In genomic region chr10:28555358-28555757, GRCh38 we compare ENCODE assay signal across 26 cellular contexts. TPM values are rescaled to one million over a fixed set of nuclear protein-coding genes. Genes with fewer than 3 reads are reported as not detected.
DNase-seq lines count a peak whose midpoint lies in the region; ATAC-seq and TF ChIP-seq lines count a peak whose summit lies in the region.
"Had no signal": no experiment of that assay in that cellular context is flagged by ENCODE, and none has a peak within 500 bp of the region (broad histone marks: within the 10 kb centered on the region; RNA-seq: fewer than 3 reads in every experiment).

No MANE protein-coding gene starts in this region.

- no peak for ATAC-seq in stimulated activated naive B cell treated with anti-CD40 and anti-IgM and Interleukin-4, amounts not matched to agents 10 μg/mL and 1 μg/mL and 100 μg/mL, for 72 hours (replicated peaks)
- ATAC-seq in GM21825 (IDR thresholded peaks at IDR 0.05; ENCODE audit: unreplicated experiment) = no peak
- ATAC-seq: left lobe of liver; naive thymus-derived CD4-positive, alpha-beta T cell; right cardiac atrium; stimulated activated naive CD8-positive, alpha-beta T cell treated with anti-CD3 and anti-CD28 coated beads, Interleukin-15, Interleukin-2, amounts not matched to agents 100 U/mL and 50 U/mL, for 24 hours had no signal

- H3K4me3 Mint-ChIP-seq in activated CD4-positive, alpha-beta memory T cell treated with anti-CD3 and anti-CD28 coated beads for 36 hours = no peak overlapping the region
- no peak overlapping the region for H3K4me3 Mint-ChIP-seq in activated CD4-positive, alpha-beta memory T cell treated with anti-CD3 and anti-CD28 coated beads, Interleukin-2, amount 10 ng/mL, durations not matched to agents 7 days and 5 days
- H3K4me3 Mint-ChIP-seq in IgD-negative memory B cell = no peak overlapping the region
- no peak overlapping the region for H3K4me3 Mint-ChIP-seq in endodermal cell
- no peak overlapping the region for H3K4me3 Mint-ChIP-seq in stimulated activated naive B cell treated with anti-CD40 and anti-IgM and Interleukin-4, amounts not matched to agents 10 μg/mL and 1 μg/mL and 100 μg/mL, for 72 hours
- H3K4me3 Mint-ChIP-seq: activated naive CD4-positive, alpha-beta T cell treated with anti-CD3 and anti-CD28 coated beads, Interleukin-2, amount 10 ng/mL, durations not matched to agents 7 days and 5 days had no signal

- 97% methylated on average over 2 of the region's 2 CpGs; no CpG with 5 or more reads in 1 of the 2 experiments for WGBS in endodermal cell (ENCODE audit: insufficient coverage in 1 of 2, insufficient read length in 1 of 2), 2 experiments

- no peaks in the 10 kb centered on the region for H3K27me3 ChIP-seq in endodermal cell (ENCODE audit: control insufficient read depth, insufficient read depth, low read length, poor library complexity, severe bottlenecking)
- H3K27me3 ChIP-seq: pancreas had no signal

- H3K4me1 Mint-ChIP-seq in activated CD4-positive, alpha-beta memory T cell treated with anti-CD3 and anti-CD28 coated beads for 36 hours (ENCODE audit: low read depth) = peaks cover 82% of the 10 kb centered on the region
- H3K4me1 Mint-ChIP-seq in activated CD4-positive, alpha-beta memory T cell treated with anti-CD3 and anti-CD28 coated beads, Interleukin-2, amount 10 ng/mL, durations not matched to agents 7 days and 5 days = peaks cover 54% of the 10 kb centered on the region
- H3K4me1 Mint-ChIP-seq in IgD-negative memory B cell (peaks cover 53 to 64% (median 60%) of the 10 kb centered on the region in 3 donors), endodermal cell (peaks cover 49% of the 10 kb centered on the region)
- H3K4me1 Mint-ChIP-seq in stimulated activated naive B cell treated with anti-CD40 and anti-IgM and Interleukin-4, amounts not matched to agents 10 μg/mL and 1 μg/mL and 100 μg/mL, for 72 hours = peaks cover 47 to 86% of the 10 kb centered on the region in 2 donors

- no peak overlapping the region for H3K4me3 ChIP-seq in endodermal cell (ENCODE audit: low read length)
- H3K4me3 ChIP-seq: HAP-1, pancreas had no signal

- H3K4me1 ChIP-seq in endodermal cell (ENCODE audit: control insufficient read depth, insufficient read depth, low read length) = peaks cover 5% of the 10 kb centered on the region

- CTCF ChIA-PET in activated CD4-positive, alpha-beta memory T cell treated with anti-CD3 and anti-CD28 coated beads for 36 hours (lab: Charles Lee) = no interaction called here
- CTCF ChIA-PET in activated CD4-positive, alpha-beta memory T cell treated with anti-CD3 and anti-CD28 coated beads, Interleukin-2, amount 10 ng/mL, durations not matched to agents 7 days and 5 days (lab: Charles Lee) = interaction anchor here (0.5 to 0.6 kb wide), 2 partner anchors 35 to 73 kb away, joined by 3 to 5 read pairs; no protein-coding TSS in a partner anchor

- H3K36me3 Mint-ChIP-seq in activated CD4-positive, alpha-beta memory T cell treated with anti-CD3 and anti-CD28 coated beads for 36 hours = peaks cover 63% of the 10 kb centered on the region
- peaks cover 79% of the 10 kb centered on the region for H3K36me3 Mint-ChIP-seq in activated CD4-positive, alpha-beta memory T cell treated with anti-CD3 and anti-CD28 coated beads, Interleukin-2, amount 10 ng/mL, durations not matched to agents 7 days and 5 days (ENCODE audit: low read depth)
- H3K36me3 Mint-ChIP-seq in IgD-negative memory B cell (peaks cover 6% of the 10 kb centered on the region), endodermal cell (ENCODE audit: low read depth) (peaks cover 65% of the 10 kb centered on the region)
- peaks cover 52 to 66% of the 10 kb centered on the region in 2 donors for H3K36me3 Mint-ChIP-seq in stimulated activated naive B cell treated with anti-CD40 and anti-IgM and Interleukin-4, amounts not matched to agents 10 μg/mL and 1 μg/mL and 100 μg/mL, for 72 hours

- intact Hi-C loops in activated CD4-positive, alpha-beta memory T cell treated with anti-CD3 and anti-CD28 coated beads for 36 hours (cut with micrococcal nuclease) = no loop called here

- no peak overlapping the region for H3K9ac ChIP-seq in endodermal cell (ENCODE audit: extremely low read depth, low read length, poor library complexity, severe bottlenecking)

- H3K36me3 ChIP-seq in endodermal cell (ENCODE audit: control insufficient read depth, insufficient read depth, low read length) = peaks cover 82% of the 10 kb centered on the region
- H3K36me3 ChIP-seq: pancreas had no signal

- H3K27me3 Mint-ChIP-seq in activated CD4-positive, alpha-beta memory T cell treated with anti-CD3 and anti-CD28 coated beads for 36 hours = no peaks in the 10 kb centered on the region
- H3K27me3 Mint-ChIP-seq in activated CD4-positive, alpha-beta memory T cell treated with anti-CD3 and anti-CD28 coated beads, Interleukin-2, amount 10 ng/mL, durations not matched to agents 7 days and 5 days = no peaks in the 10 kb centered on the region
- H3K27me3 Mint-ChIP-seq in IgD-negative memory B cell (no peaks in the 10 kb centered on the region), endodermal cell (ENCODE audit: insufficient read depth) (no peaks in the 10 kb centered on the region)
- H3K27me3 Mint-ChIP-seq in stimulated activated naive B cell treated with anti-CD40 and anti-IgM and Interleukin-4, amounts not matched to agents 10 μg/mL and 1 μg/mL and 100 μg/mL, for 72 hours = no peaks in the 10 kb centered on the region
- H3K27me3 Mint-ChIP-seq: activated naive CD4-positive, alpha-beta T cell treated with anti-CD3 and anti-CD28 coated beads, Interleukin-2, amount 10 ng/mL, durations not matched to agents 7 days and 5 days; naive thymus-derived CD4-positive, alpha-beta T cell had no signal

- TF ChIP-seq CTCF in endodermal cell (conservative IDR thresholded peaks at IDR 0.05) = no peak

- peak overlapping the region; percentile 16 for H3K27ac Mint-ChIP-seq in activated CD4-positive, alpha-beta memory T cell treated with anti-CD3 and anti-CD28 coated beads for 36 hours
- no peak overlapping the region for H3K27ac Mint-ChIP-seq in activated CD4-positive, alpha-beta memory T cell treated with anti-CD3 and anti-CD28 coated beads, Interleukin-2, amount 10 ng/mL, durations not matched to agents 7 days and 5 days
- H3K27ac Mint-ChIP-seq in IgD-negative memory B cell (peak overlapping the region in 2 of 3 donors; percentile 65 to 77), endodermal cell (peak overlapping the region; percentile 64)
- H3K27ac Mint-ChIP-seq in stimulated activated naive B cell treated with anti-CD40 and anti-IgM and Interleukin-4, amounts not matched to agents 10 μg/mL and 1 μg/mL and 100 μg/mL, for 72 hours = peak overlapping the region; percentile 68

- DNase-seq in activated CD4-positive, alpha-beta memory T cell treated with anti-CD3 and anti-CD28 coated beads for 36 hours = no peak
- no peak for DNase-seq in activated CD4-positive, alpha-beta memory T cell treated with anti-CD3 and anti-CD28 coated beads, Interleukin-2, amount 10 ng/mL, durations not matched to agents 7 days and 5 days
- DNase-seq in endodermal cell = no peak
- no peak for DNase-seq in stimulated activated naive B cell treated with anti-CD40 and anti-IgM and Interleukin-4, amounts not matched to agents 10 μg/mL and 1 μg/mL and 100 μg/mL, for 72 hours
- no peak for DNase-seq in putamen (ENCODE audit: low spot score)
- DNase-seq in NCI-H1048 (lab: John Stamatoyannopoulos, UW) = no peak
- DNase-seq: activated CD4-positive, alpha-beta T cell treated with anti-CD3 and anti-CD28 coated beads for 4 hours; activated naive CD4-positive, alpha-beta T cell treated with anti-CD3 and anti-CD28 coated beads, Interleukin-2, amount 10 ng/mL, durations not matched to agents 7 days and 5 days; AML-193; aorta; central memory CD4-positive, alpha-beta T cell; COR-L47; effector CD4-positive, alpha-beta T cell; foreskin fibroblast; naive thymus-derived CD4-positive, alpha-beta T cell; NCI-H187 treated with DMSO at 0.1 percent for 48 hours; pancreas; right cardiac atrium; stimulated activated CD4-positive, alpha-beta T cell treated with anti-CD3 and anti-CD28 coated beads, Interleukin-12 subunit alpha, Interleukin-12 subunit beta, amount 100 ng/mL, for 4 hours; stimulated activated CD4-positive, alpha-beta T cell treated with anti-CD3 and anti-CD28 coated beads, Interleukin-4, amount 100 ng/mL, for 4 hours; stimulated activated naive CD8-positive, alpha-beta T cell treated with anti-CD3 and anti-CD28 coated beads, Interleukin-15, Interleukin-2, amounts not matched to agents 100 U/mL and 50 U/mL, for 24 hours had no signal

- no peaks in the 10 kb centered on the region for H3K9me3 ChIP-seq in endodermal cell (ENCODE audit: control insufficient read depth, low read length)
- H3K9me3 ChIP-seq: HAP-1, pancreas had no signal

- H3K9me3 Mint-ChIP-seq in activated CD4-positive, alpha-beta memory T cell treated with anti-CD3 and anti-CD28 coated beads for 36 hours = no peaks in the 10 kb centered on the region
- H3K9me3 Mint-ChIP-seq in activated CD4-positive, alpha-beta memory T cell treated with anti-CD3 and anti-CD28 coated beads, Interleukin-2, amount 10 ng/mL, durations not matched to agents 7 days and 5 days = no peaks in the 10 kb centered on the region
- no peaks in the 10 kb centered on the region for H3K9me3 Mint-ChIP-seq in IgD-negative memory B cell
- H3K9me3 Mint-ChIP-seq in endodermal cell = no peaks in the 10 kb centered on the region
- H3K9me3 Mint-ChIP-seq in stimulated activated naive B cell treated with anti-CD40 and anti-IgM and Interleukin-4, amounts not matched to agents 10 μg/mL and 1 μg/mL and 100 μg/mL, for 72 hours = peaks cover 0 to 2% of the 10 kb centered on the region in 2 donors
- H3K9me3 Mint-ChIP-seq: activated naive CD4-positive, alpha-beta T cell treated with anti-CD3 and anti-CD28 coated beads, Interleukin-2, amount 10 ng/mL, durations not matched to agents 7 days and 5 days; naive thymus-derived CD4-positive, alpha-beta T cell had no signal

- POLR2A ChIA-PET in activated CD4-positive, alpha-beta memory T cell treated with anti-CD3 and anti-CD28 coated beads for 36 hours (lab: Charles Lee) = no interaction called here
- POLR2A ChIA-PET in activated CD4-positive, alpha-beta memory T cell treated with anti-CD3 and anti-CD28 coated beads, Interleukin-2, amount 10 ng/mL, durations not matched to agents 7 days and 5 days (lab: Charles Lee) = interaction anchor here (1.6 to 3.4 kb wide), 2 partner anchors 11 to 17 kb away, joined by 4 to 21 read pairs; no protein-coding TSS in a partner anchor

- H3K27ac ChIP-seq in endodermal cell (ENCODE audit: low read depth, low read length) = no peak overlapping the region
- H3K27ac ChIP-seq: HL-60, pancreas had no signal

RNA-seq across cellular contexts. Expression of gene WAC, which starts 22.4 kb away (rescaled TPM):
- total RNA-seq in activated CD4-positive, alpha-beta memory T cell treated with anti-CD3 and anti-CD28 coated beads for 36 hours = 10 to 100 TPM; 92.9 to 93.1 TPM
- 100 to 1,000 TPM; 128 to 132 TPM for total RNA-seq in activated CD4-positive, alpha-beta memory T cell treated with anti-CD3 and anti-CD28 coated beads, Interleukin-2, amount 10 ng/mL, durations not matched to agents 7 days and 5 days
- 118 TPM for polyA plus RNA-seq in IgD-negative memory B cell
- 100 to 1,000 TPM; 133 TPM for total RNA-seq in endodermal cell
- 148 TPM for polyA plus RNA-seq in endodermal cell (2013, experiment 1 of 2)
- 145 TPM for polyA plus RNA-seq in endodermal cell (2013, experiment 2 of 2)
